In the genomic region with DNA sequence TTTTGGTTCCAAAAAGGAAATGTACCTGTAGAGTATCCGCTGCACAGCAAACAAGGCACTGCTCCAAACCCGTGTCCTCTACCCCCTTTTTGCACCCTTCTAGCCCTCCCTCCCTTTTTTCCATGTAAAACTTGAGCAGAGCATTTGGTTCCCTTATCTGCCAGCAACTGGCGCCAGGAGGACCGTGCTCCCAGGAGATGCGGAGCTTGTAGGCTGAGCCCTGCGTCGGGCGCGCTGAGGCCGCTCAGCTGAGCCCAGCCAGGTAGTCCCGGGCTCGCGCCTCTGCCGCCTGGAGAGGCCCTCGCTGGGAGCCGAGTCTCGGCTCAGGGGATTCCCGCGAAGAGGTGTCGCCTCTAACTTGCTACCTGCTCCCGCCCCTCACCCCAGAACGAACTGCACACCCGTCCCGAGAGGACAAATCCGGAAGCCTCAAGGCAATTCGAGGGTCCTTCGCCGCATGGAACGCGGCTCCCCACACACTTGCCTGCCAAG, we compare ENCODE assay signal across 8 cellular contexts. TPM values are rescaled to one million over a fixed set of nuclear protein-coding genes. Genes with fewer than 3 reads are reported as not detected.
A peak's percentile ranks its signal among the peaks of the same experiment; 100 is the strongest.
DNase-seq lines count a peak whose midpoint lies in the region; ATAC-seq and TF ChIP-seq lines count a peak whose summit lies in the region.

No MANE protein-coding gene starts in this region.

- DNase-seq in DMS53 (lab: John Stamatoyannopoulos, UW) (peak; percentile 79), HS-27A (ENCODE audit: low read depth) (peak; percentile 12), SK-N-DZ (ENCODE audit: low spot score) (peak; percentile 65), left cardiac atrium (peak; percentile 70), psoas muscle (peak; percentile 50 to 76), vagina (ENCODE audit: extremely low spot score in 2 of 2) (no peak)
- DNase-seq in activated naive CD8-positive, alpha-beta T cell treated with anti-CD3 and anti-CD28 coated beads, Interleukin-2, amount 10 ng/mL, durations not matched to agents 7 days and 5 days = peak; percentile 71

- H3K4me1 ChIP-seq in psoas muscle = peaks cover 22% of the 10 kb centered on the region
- H3K4me1 ChIP-seq in vagina = peaks cover 48% of the 10 kb centered on the region

- H3K4me3 ChIP-seq in psoas muscle = peak overlapping the region; percentile 98
- H3K4me3 ChIP-seq in vagina = peak overlapping the region; percentile 83 to 87

- intact Hi-C loops in left cardiac atrium (cut with DNase I) = loop anchor here (5.0 to 10.0 kb wide), 2 partner anchors 79 to 81 kb away; partner anchors contain the start of gene SPPL2A (in 2 of the 2)
- intact Hi-C loops in psoas muscle (cut with DNase I) = loop anchor here in 1 of 2 donors (5.0 kb wide), 1 partner anchor 191 kb away; no protein-coding TSS in a partner anchor
- intact Hi-C loops in vagina (cut with DNase I) = loop anchor here (10.0 kb wide), 2 partner anchors 189 to 219 kb away; partner anchors contain the start of gene AP4E1

- no peak for TF ChIP-seq CTCF in psoas muscle (IDR thresholded peaks at IDR 0.05)
- no peak for TF ChIP-seq CTCF in vagina (IDR thresholded peaks at IDR 0.05)

- peaks cover 33% of the 10 kb centered on the region for H3K4me1 Mint-ChIP-seq in activated naive CD8-positive, alpha-beta T cell treated with anti-CD3 and anti-CD28 coated beads, Interleukin-2, amount 10 ng/mL, durations not matched to agents 7 days and 5 days

- 0 to 1% (median 1%) methylated on average over 30 of the region's 30 CpGs for whole genome bisulfite sequencing in psoas muscle, 3 donors

- H3K36me3 ChIP-seq in psoas muscle (ENCODE audit: insufficient read depth in 1 of 2, low read depth in 1 of 2) (peaks cover 2 to 22% of the 10 kb centered on the region in 2 donors), vagina (no peaks in the 10 kb centered on the region)

- H3K27ac ChIP-seq in psoas muscle (peak overlapping the region; percentile 95), vagina (peak overlapping the region; percentile 96)

- H3K27me3 Mint-ChIP-seq in activated naive CD8-positive, alpha-beta T cell treated with anti-CD3 and anti-CD28 coated beads, Interleukin-2, amount 10 ng/mL, durations not matched to agents 7 days and 5 days = no peaks in the 10 kb centered on the region

- H3K27ac Mint-ChIP-seq in activated naive CD8-positive, alpha-beta T cell treated with anti-CD3 and anti-CD28 coated beads, Interleukin-2, amount 10 ng/mL, durations not matched to agents 7 days and 5 days = peak overlapping the region; percentile 97

- H3K4me3 Mint-ChIP-seq in activated naive CD8-positive, alpha-beta T cell treated with anti-CD3 and anti-CD28 coated beads, Interleukin-2, amount 10 ng/mL, durations not matched to agents 7 days and 5 days = peak overlapping the region; percentile 99

- peaks cover 27% of the 10 kb centered on the region for H3K36me3 Mint-ChIP-seq in activated naive CD8-positive, alpha-beta T cell treated with anti-CD3 and anti-CD28 coated beads, Interleukin-2, amount 10 ng/mL, durations not matched to agents 7 days and 5 days

- TF ChIP-seq POLR2A in vagina (IDR thresholded peaks at IDR 0.05) = no peak

- no peaks in the 10 kb centered on the region for H3K9me3 ChIP-seq in psoas muscle
- H3K9me3 ChIP-seq in vagina = no peaks in the 10 kb centered on the region

- no peaks in the 10 kb centered on the region for H3K27me3 ChIP-seq in psoas muscle (ENCODE audit: insufficient read depth in 3 of 3, low read length in 2 of 3)
- H3K27me3 ChIP-seq in vagina = no peaks in the 10 kb centered on the region

- H3K9me3 Mint-ChIP-seq in activated naive CD8-positive, alpha-beta T cell treated with anti-CD3 and anti-CD28 coated beads, Interleukin-2, amount 10 ng/mL, durations not matched to agents 7 days and 5 days = no peaks in the 10 kb centered on the region

- POLR2A ChIA-PET in activated naive CD8-positive, alpha-beta T cell treated with anti-CD3 and anti-CD28 coated beads, Interleukin-2, amount 10 ng/mL, durations not matched to agents 7 days and 5 days (lab: Charles Lee) = interaction anchor here (0.6 to 1.9 kb wide), 8 partner anchors 13 to 332 kb away, joined by 3 to 6 read pairs (median 3); partner anchors contain the start of genes AP4E1, GABPB1 and SPPL2A

- peak; percentile 40 for ATAC-seq in GM21367 (IDR thresholded peaks at IDR 0.05; ENCODE audit: unreplicated experiment)
- ATAC-seq in activated naive CD8-positive, alpha-beta T cell treated with anti-CD3 and anti-CD28 coated beads, Interleukin-2, amount 10 ng/mL, durations not matched to agents 7 days and 5 days (ENCODE audit: low read depth) = peak; percentile 51
- peak; percentile 65 to 80 for ATAC-seq in left cardiac atrium
- ATAC-seq in psoas muscle = peak; percentile 60 to 73 (median 66)

RNA-seq across cellular contexts. Expression of gene TRPM7, which starts 0.6 kb away (rescaled TPM):
- 14.0 and 28.6 TPM in 2 replicates for polyA plus RNA-seq in SK-N-DZ (2014; cell fraction: cytosol; rRNA removed)
- polyA plus RNA-seq in SK-N-DZ (2014; cell fraction: nucleus; rRNA removed) = 47.1 and 47.5 TPM in 2 replicates
- total RNA-seq in activated naive CD8-positive, alpha-beta T cell treated with anti-CD3 and anti-CD28 coated beads, Interleukin-2, amount 10 ng/mL, durations not matched to agents 7 days and 5 days = 10 to 100 TPM; 47.0 to 51.5 TPM
- total RNA-seq in left cardiac atrium (10 to 100 TPM; 21.1 to 29.4 TPM), psoas muscle (10 to 100 TPM in 3 of 4 donors, 1 to 10 TPM in 1; 8.0 to 11.4 (median 10.7) TPM), vagina (53.3 TPM)
- 1 to 10 TPM; 4.2 to 9.3 (median 4.2) TPM for polyA plus RNA-seq in psoas muscle

Comparison
In these comparisons a context has a peak if more than half of its experiments do, and no peak if none do; other contexts are left out.
1. DNase-seq: peak in DMS53 (single experiment), HS-27A (single experiment), SK-N-DZ (single experiment), activated naive CD8-positive, alpha-beta T cell treated with anti-CD3 and anti-CD28 coated beads, Interleukin-2, amount 10 ng/mL, durations not matched to agents 7 days and 5 days (single experiment), left cardiac atrium (single experiment) and psoas muscle (2 of 2); none in vagina (0 of 2).
2. Peak in every context shown above with its lines, with median percentiles within 50 percentile points of each other: ATAC-seq.